ENCODE assay signal across 1 cellular context in genomic region chr6:26045046-26045938, GRCh38.
TF ChIP-seq lines count a peak whose summit lies in the region.

No MANE protein-coding gene starts in this region.

TF ChIP-seq in HepG2, 621 proteins besides CTCF, POLR2A, EP300 and RAD21 (continued from another document and continues in another):
- TF ChIP-seq PRDM15 (CRISPR knock-in tag; IDR thresholded peaks at IDR 0.05) (peak; percentile 85), ZNF274 (CRISPR knock-in tag; IDR thresholded peaks at IDR 0.05) (peak; percentile 97), TBL1XR1 (IDR thresholded peaks at IDR 0.05; ENCODE audit: borderline replicate concordance, low read length, partially characterized antibody) (peak; percentile 71), ZNF543 (CRISPR knock-in tag; IDR thresholded peaks at IDR 0.05) (peak; percentile 92), ZNF747 (CRISPR knock-in tag; IDR thresholded peaks at IDR 0.05; ENCODE audit: borderline replicate concordance) (no peak; the same call in none of the 2 replicates), ETV6 (CRISPR knock-in tag; conservative IDR thresholded peaks at IDR 0.05) (peak; percentile 95), AGO1 (IDR thresholded peaks at IDR 0.05; ENCODE audit: low read depth, low read length, poor library complexity, severe bottlenecking) (peak; percentile 82), WIZ (CRISPR knock-in tag; IDR thresholded peaks at IDR 0.05) (peak; percentile 66; the same call in 1 of the 2 replicates), ZNF367 (CRISPR knock-in tag; IDR thresholded peaks at IDR 0.05; ENCODE audit: borderline replicate concordance) (peak; percentile 74; the same call in 1 of the 2 replicates), ZHX2 (IDR thresholded peaks at IDR 0.05; ENCODE audit: low read depth) (peak; percentile 54; the same call in 1 of the 2 replicates), ZHX2 (CRISPR knock-in tag; IDR thresholded peaks at IDR 0.05; ENCODE audit: borderline replicate concordance) (peak; percentile 96; the same call in 1 of the 2 replicates), KDM1A (CRISPR knock-in tag; IDR thresholded peaks at IDR 0.05) (no peak), GLI4 (CRISPR knock-in tag; IDR thresholded peaks at IDR 0.05; ENCODE audit: borderline replicate concordance) (no peak; the same call in 1 of the 2 replicates), ZNF550 (CRISPR knock-in tag; IDR thresholded peaks at IDR 0.05; ENCODE audit: borderline replicate concordance) (0 out of 2 replicates have a peak, but pooled peaks have one; percentile 72), MYPOP (CRISPR knock-in tag; IDR thresholded peaks at IDR 0.05) (peak; percentile 97), ZNF446 (CRISPR knock-in tag; IDR thresholded peaks at IDR 0.05) (0 out of 2 replicates have a peak, but pooled peaks have one; percentile 67), ZNF782 (CRISPR knock-in tag; IDR thresholded peaks at IDR 0.05; ENCODE audit: borderline replicate concordance) (peak; percentile 77; the same call in 1 of the 2 replicates), SNRNP70 (IDR thresholded peaks at IDR 0.05; ENCODE audit: low read depth, low read length) (no peak), SP140L (CRISPR knock-in tag; IDR thresholded peaks at IDR 0.05; ENCODE audit: borderline replicate concordance) (0 out of 2 replicates have a peak, but pooled peaks have one; percentile 62), ZNF235 (CRISPR knock-in tag; IDR thresholded peaks at IDR 0.05; ENCODE audit: borderline replicate concordance) (peak; percentile 40; the same call in 1 of the 2 replicates), PBX3 (CRISPR knock-in tag; IDR thresholded peaks at IDR 0.05; ENCODE audit: borderline replicate concordance) (peak; percentile 86; the same call in 1 of the 2 replicates), FOXC1 (CRISPR knock-in tag; IDR thresholded peaks at IDR 0.05; ENCODE audit: borderline replicate concordance) (peak; percentile 94), TARDBP (CRISPR knock-in tag; IDR thresholded peaks at IDR 0.05) (peak; percentile 96), SCMH1 (CRISPR knock-in tag; IDR thresholded peaks at IDR 0.05; ENCODE audit: borderline replicate concordance) (no peak), FIP1L1 (IDR thresholded peaks at IDR 0.05; ENCODE audit: borderline replicate concordance, insufficient read depth, low read depth, low read length) (peak; percentile 100), ZNF749 (CRISPR knock-in tag; IDR thresholded peaks at IDR 0.05; ENCODE audit: borderline replicate concordance) (peak; percentile 68; the same call in 1 of the 2 replicates), ZFP1 (CRISPR knock-in tag; IDR thresholded peaks at IDR 0.05) (0 out of 2 replicates have a peak, but pooled peaks have one; percentile 46), MTA3 (CRISPR knock-in tag; IDR thresholded peaks at IDR 0.05) (peak; percentile 33; the same call in 1 of the 2 replicates), SSRP1 (CRISPR knock-in tag; IDR thresholded peaks at IDR 0.05) (no peak; the same call in 1 of the 2 replicates), ZNF451 (CRISPR knock-in tag; IDR thresholded peaks at IDR 0.05) (peak; percentile 79; the same call in 1 of the 2 replicates), MYC (CRISPR knock-in tag; IDR thresholded peaks at IDR 0.05; ENCODE audit: borderline replicate concordance) (peak; percentile 86; the same call in 1 of the 2 replicates), ZNF737 (CRISPR knock-in tag; IDR thresholded peaks at IDR 0.05; ENCODE audit: borderline replicate concordance) (peak; percentile 96; the same call in 1 of the 2 replicates), TAF15 (IDR thresholded peaks at IDR 0.05; ENCODE audit: low read depth, low read length, poor library complexity, severe bottlenecking) (no peak), PCBP1 (IDR thresholded peaks at IDR 0.05; ENCODE audit: borderline replicate concordance, low read depth, low read length) (0 out of 2 replicates have a peak, but pooled peaks have one; percentile 57), PCBP2 (optimal IDR thresholded peaks at IDR 0.05; ENCODE audit: low read depth, low read length, poor library complexity, severe bottlenecking) (no peak), ZNF143 (CRISPR knock-in tag; IDR thresholded peaks at IDR 0.05) (peak; percentile 54), SOX5 (CRISPR knock-in tag; IDR thresholded peaks at IDR 0.05; ENCODE audit: borderline replicate concordance) (peak; percentile 39; the same call in 1 of the 2 replicates)
- TF ChIP-seq, protein P1, sequence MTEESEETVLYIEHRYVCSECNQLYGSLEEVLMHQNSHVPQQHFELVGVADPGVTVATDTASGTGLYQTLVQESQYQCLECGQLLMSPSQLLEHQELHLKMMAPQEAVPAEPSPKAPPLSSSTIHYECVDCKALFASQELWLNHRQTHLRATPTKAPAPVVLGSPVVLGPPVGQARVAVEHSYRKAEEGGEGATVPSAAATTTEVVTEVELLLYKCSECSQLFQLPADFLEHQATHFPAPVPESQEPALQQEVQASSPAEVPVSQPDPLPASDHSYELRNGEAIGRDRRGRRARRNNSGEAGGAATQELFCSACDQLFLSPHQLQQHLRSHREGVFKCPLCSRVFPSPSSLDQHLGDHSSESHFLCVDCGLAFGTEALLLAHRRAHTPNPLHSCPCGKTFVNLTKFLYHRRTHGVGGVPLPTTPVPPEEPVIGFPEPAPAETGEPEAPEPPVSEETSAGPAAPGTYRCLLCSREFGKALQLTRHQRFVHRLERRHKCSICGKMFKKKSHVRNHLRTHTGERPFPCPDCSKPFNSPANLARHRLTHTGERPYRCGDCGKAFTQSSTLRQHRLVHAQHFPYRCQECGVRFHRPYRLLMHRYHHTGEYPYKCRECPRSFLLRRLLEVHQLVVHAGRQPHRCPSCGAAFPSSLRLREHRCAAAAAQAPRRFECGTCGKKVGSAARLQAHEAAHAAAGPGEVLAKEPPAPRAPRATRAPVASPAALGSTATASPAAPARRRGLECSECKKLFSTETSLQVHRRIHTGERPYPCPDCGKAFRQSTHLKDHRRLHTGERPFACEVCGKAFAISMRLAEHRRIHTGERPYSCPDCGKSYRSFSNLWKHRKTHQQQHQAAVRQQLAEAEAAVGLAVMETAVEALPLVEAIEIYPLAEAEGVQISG (CRISPR knock-in tag; IDR thresholded peaks at IDR 0.05), result peak; percentile 91
- TF ChIP-seq, protein P2, sequence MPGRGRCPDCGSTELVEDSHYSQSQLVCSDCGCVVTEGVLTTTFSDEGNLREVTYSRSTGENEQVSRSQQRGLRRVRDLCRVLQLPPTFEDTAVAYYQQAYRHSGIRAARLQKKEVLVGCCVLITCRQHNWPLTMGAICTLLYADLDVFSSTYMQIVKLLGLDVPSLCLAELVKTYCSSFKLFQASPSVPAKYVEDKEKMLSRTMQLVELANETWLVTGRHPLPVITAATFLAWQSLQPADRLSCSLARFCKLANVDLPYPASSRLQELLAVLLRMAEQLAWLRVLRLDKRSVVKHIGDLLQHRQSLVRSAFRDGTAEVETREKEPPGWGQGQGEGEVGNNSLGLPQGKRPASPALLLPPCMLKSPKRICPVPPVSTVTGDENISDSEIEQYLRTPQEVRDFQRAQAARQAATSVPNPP (CRISPR knock-in tag; IDR thresholded peaks at IDR 0.05), result peak; percentile 97
- TF ChIP-seq, protein P3, sequence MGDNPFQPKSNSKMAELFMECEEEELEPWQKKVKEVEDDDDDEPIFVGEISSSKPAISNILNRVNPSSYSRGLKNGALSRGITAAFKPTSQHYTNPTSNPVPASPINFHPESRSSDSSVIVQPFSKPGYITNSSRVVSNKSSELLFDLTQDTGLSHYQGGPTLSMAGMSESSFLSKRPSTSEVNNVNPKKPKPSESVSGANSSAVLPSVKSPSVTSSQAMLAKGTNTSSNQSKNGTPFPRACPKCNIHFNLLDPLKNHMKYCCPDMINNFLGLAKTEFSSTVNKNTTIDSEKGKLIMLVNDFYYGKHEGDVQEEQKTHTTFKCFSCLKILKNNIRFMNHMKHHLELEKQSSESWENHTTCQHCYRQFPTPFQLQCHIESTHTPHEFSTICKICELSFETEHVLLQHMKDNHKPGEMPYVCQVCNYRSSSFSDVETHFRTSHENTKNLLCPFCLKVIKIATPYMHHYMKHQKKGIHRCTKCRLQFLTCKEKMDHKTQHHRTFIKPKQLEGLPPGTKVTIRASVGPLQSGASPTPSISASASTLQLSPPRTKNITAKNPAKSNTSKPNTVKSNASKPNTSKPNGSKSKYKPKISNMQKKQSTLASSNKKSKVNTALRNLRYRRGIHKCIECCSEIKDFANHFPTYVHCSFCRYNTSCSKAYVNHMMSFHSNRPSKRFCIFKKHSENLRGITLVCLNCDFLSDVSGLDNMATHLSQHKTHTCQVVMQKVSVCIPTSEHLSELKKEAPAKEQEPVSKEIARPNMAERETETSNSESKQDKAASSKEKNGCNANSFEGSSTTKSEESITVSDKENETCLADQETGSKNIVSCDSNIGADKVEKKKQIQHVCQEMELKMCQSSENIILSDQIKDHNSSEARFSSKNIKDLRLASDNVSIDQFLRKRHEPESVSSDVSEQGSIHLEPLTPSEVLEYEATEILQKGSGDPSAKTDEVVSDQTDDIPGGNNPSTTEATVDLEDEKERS (CRISPR knock-in tag; IDR thresholded peaks at IDR 0.05), result no peak; the same call in 1 of the 2 replicates
